8 cellular contexts compared by ENCODE assay signal in genomic region chr11:6390718-6391547, GRCh38. TPM values are rescaled to one million over a fixed set of nuclear protein-coding genes. Genes with fewer than 3 reads are reported as not detected.
DNase-seq lines count a peak whose midpoint lies in the region; TF ChIP-seq lines count a peak whose summit lies in the region.

No MANE protein-coding gene starts in this region.

- H3K4me2 ChIP-seq in neural cell (ENCODE audit: low read length), result peak overlapping the region; percentile 69

- H3K27me3 ChIP-seq in MG63 (no peaks in the 10 kb centered on the region), ectodermal cell (ENCODE audit: control insufficient read depth, insufficient read depth, low read length, poor library complexity, severe bottlenecking) (no peaks in the 10 kb centered on the region), neural cell (ENCODE audit: insufficient read depth, low read depth, low read length) (no peaks in the 10 kb centered on the region)

- peak overlapping the region; percentile 82 for H3K4me3 ChIP-seq in MG63
- H3K4me3 ChIP-seq in ectodermal cell (ENCODE audit: insufficient read depth, low read depth, low read length), result peak overlapping the region; percentile 69
- peak overlapping the region; percentile 77 for H3K4me3 ChIP-seq in neural cell (ENCODE audit: low read length)

- H2AFZ ChIP-seq in neural cell (ENCODE audit: low read depth, low read length), result peak overlapping the region; percentile 28

- TF ChIP-seq CTCF in neural cell (IDR thresholded peaks at IDR 0.05; ENCODE audit: poor library complexity, severe bottlenecking), result no peak

- H3K27ac ChIP-seq in ectodermal cell (ENCODE audit: insufficient read depth, low read depth, low read length, poor library complexity, severe bottlenecking) (no peak overlapping the region), neural cell (ENCODE audit: low read length) (peak overlapping the region; percentile 90)

- no peaks in the 10 kb centered on the region for H3K9me2 ChIP-seq in neural cell (ENCODE audit: insufficient read depth, low read length)

- H4K20me1 ChIP-seq in neural cell (ENCODE audit: insufficient read depth), result no peaks in the 10 kb centered on the region

- 54 to 57% methylated on average over 20 of the region's 20 CpGs for WGBS in ectodermal cell, 2 experiments

- TF ChIP-seq EP300 in neural cell (conservative IDR thresholded peaks at IDR 0.05; ENCODE audit: poor library complexity, severe bottlenecking), result no peak

- peaks cover 7% of the 10 kb centered on the region for H3K79me2 ChIP-seq in neural cell (replicated peaks; ENCODE audit: insufficient read depth, low read length)

- H3F3A ChIP-seq in neural cell (ENCODE audit: insufficient read depth, low read length, poor library complexity, severe bottlenecking), result no peaks in the 10 kb centered on the region

- H3K36me3 ChIP-seq in MG63 (no peaks in the 10 kb centered on the region; the same call in 1 of the 2 replicates), ectodermal cell (ENCODE audit: control insufficient read depth, insufficient read depth, low read length) (no peaks in the 10 kb centered on the region), neural cell (ENCODE audit: insufficient read depth, low read length) (no peaks in the 10 kb centered on the region)

- H3K9me3 ChIP-seq in MG63 (no peaks in the 10 kb centered on the region), ectodermal cell (ENCODE audit: control insufficient read depth, low read length) (no peaks in the 10 kb centered on the region), neural cell (ENCODE audit: low read length) (no peaks in the 10 kb centered on the region)

- TF ChIP-seq RAD21 in neural cell (conservative IDR thresholded peaks at IDR 0.05), result no peak

- H3K9ac ChIP-seq in neural cell (ENCODE audit: low read length), result peak overlapping the region; percentile 93

- H3K4me1 ChIP-seq in ectodermal cell (ENCODE audit: control insufficient read depth, insufficient read depth, low read length), result peaks cover 22% of the 10 kb centered on the region

- DNase-seq in CD1c-positive myeloid dendritic cell (ENCODE audit: extremely low spot score) (peak; percentile 13), MG63 (no peak), NCI-H2107 (lab: John Stamatoyannopoulos, UW) (no peak), NCI-H345 treated with DMSO at 0.1 percent for 48 hours (lab: John Stamatoyannopoulos, UW; ENCODE audit: unreplicated experiment) (no peak)
- DNase-seq in activated effector memory CD4-positive, alpha-beta T cell treated with anti-CD3 and anti-CD28 coated beads, Interleukin-2, amount 50 U/mL, for 16 hours, result no peak
- no peak for DNase-seq in stimulated activated CD8-positive, alpha-beta memory T cell treated with anti-CD3 and anti-CD28 coated beads, Interleukin-4, amount 100 ng/mL, for 48 hours

TF ChIP-seq in neural cell, 6 proteins besides CTCF, POLR2A, EP300 and RAD21:
- peak; percentile 5 for TF ChIP-seq POLR2AphosphoS5 (IDR thresholded peaks at IDR 0.05)
- no peak for TF ChIP-seq REST (IDR thresholded peaks at IDR 0.05; ENCODE audit: borderline replicate concordance)
TF ChIP-seq in neural cell: peak in this region for 1.

RNA-seq across cellular contexts. Expression of gene SMPD1, which starts 0.7 kb away (rescaled TPM):
- 13.1 and 17.7 TPM in 2 replicates for total RNA-seq in MG63 (2014; rRNA removed; shearing (Covaris generic); ENCODE audit: low replicate concordance)
- polyA plus RNA-seq in ectodermal cell (2013, experiment 1 of 4), result 25.3 TPM
- polyA plus RNA-seq in ectodermal cell (2013, experiment 2 of 4), result 22.3 TPM
- polyA plus RNA-seq in ectodermal cell (2013, experiment 3 of 4), result 21.6 TPM
- 18.6 TPM for polyA plus RNA-seq in ectodermal cell (2013, experiment 4 of 4)
- polyA plus RNA-seq in neural cell, result 30.0 and 37.4 TPM in 2 replicates
- polyA minus RNA-seq in neural cell, result 16.1 and 18.3 TPM in 2 replicates

RNA-seq across cellular contexts. Expression of gene APBB1, which starts 28.0 kb away (rescaled TPM):
- 7.2 and 21.1 TPM in 2 replicates for total RNA-seq in MG63 (2014; rRNA removed; shearing (Covaris generic); ENCODE audit: low replicate concordance)
- polyA plus RNA-seq in ectodermal cell (2013, experiment 1 of 4), result 84.2 TPM
- polyA plus RNA-seq in ectodermal cell (2013, experiment 2 of 4), result 77.0 TPM
- 64.6 TPM for polyA plus RNA-seq in ectodermal cell (2013, experiment 3 of 4)
- polyA plus RNA-seq in ectodermal cell (2013, experiment 4 of 4), result 79.9 TPM
- polyA plus RNA-seq in neural cell, result 283 and 323 TPM in 2 replicates
- polyA minus RNA-seq in neural cell, result 257 and 277 TPM in 2 replicates

RNA-seq across cellular contexts. Expression of gene HPX, which starts 49.9 kb away (rescaled TPM):
- total RNA-seq in MG63 (2014; rRNA removed; shearing (Covaris generic); ENCODE audit: low replicate concordance), result 0.20 TPM in 1 of 2 replicates, not detected in the other
- 0.87 TPM for polyA plus RNA-seq in ectodermal cell (2013, experiment 1 of 4)
- 0.68 TPM for polyA plus RNA-seq in ectodermal cell (2013, experiment 2 of 4)
- polyA plus RNA-seq in ectodermal cell (2013, experiment 3 of 4), result 0.69 TPM
- polyA plus RNA-seq in ectodermal cell (2013, experiment 4 of 4), result 0.41 TPM
- polyA plus RNA-seq in neural cell, result 11.1 and 17.3 TPM in 2 replicates
- 7.5 and 8.1 TPM in 2 replicates for polyA minus RNA-seq in neural cell
